In genomic region chrX:71475906-71476305, GRCh38 we compare ENCODE assay signal across 33 cellular contexts.
"Had no signal": no experiment of that assay in that cellular context is flagged by ENCODE, and none has a peak within 500 bp of the region (broad histone marks: within the 10 kb centered on the region; RNA-seq: fewer than 3 reads in every experiment).

No MANE protein-coding gene starts in this region.

- H3K9me3 ChIP-seq: adrenal gland, gastroesophageal sphincter, heart left ventricle, right atrium auricular region, stomach, thyroid gland, upper lobe of left lung, vagina had no signal

- FAIRE-seq: TTC549 had no signal

- H3K27me3 Mint-ChIP-seq: activated CD4-positive, alpha-beta memory T cell treated with anti-CD3 and anti-CD28 coated beads for 36 hours; activated CD4-positive, alpha-beta T cell treated with anti-CD3 and anti-CD28 coated beads, Interleukin-2, amount 10 ng/mL, durations not matched to agents 24 days and 14 days; activated naive CD8-positive, alpha-beta T cell treated with anti-CD3 and anti-CD28 coated beads for 36 hours; brain; effector memory CD8-positive, alpha-beta T cell; naive thymus-derived CD4-positive, alpha-beta T cell; stimulated activated naive B cell treated with anti-CD40 and anti-IgM and Interleukin-4, amounts not matched to agents 10 μg/mL and 1 μg/mL and 100 μg/mL, for 72 hours had no signal

- H3K9ac ChIP-seq: parathyroid adenoma had no signal

- H3K27ac ChIP-seq: adrenal gland, cardiac muscle cell, coronary artery, gastroesophageal sphincter, heart left ventricle, parathyroid adenoma, right atrium auricular region, stomach, thyroid gland, upper lobe of left lung, vagina, VCaP had no signal

- H3K79me2 ChIP-seq: parathyroid adenoma had no signal

- H3K9me3 Mint-ChIP-seq: activated CD4-positive, alpha-beta memory T cell treated with anti-CD3 and anti-CD28 coated beads for 36 hours; activated CD4-positive, alpha-beta T cell treated with anti-CD3 and anti-CD28 coated beads, Interleukin-2, amount 10 ng/mL, durations not matched to agents 24 days and 14 days; activated naive CD4-positive, alpha-beta T cell treated with anti-CD3 and anti-CD28 coated beads for 36 hours; activated naive CD8-positive, alpha-beta T cell treated with anti-CD3 and anti-CD28 coated beads for 36 hours; activated T-helper 1 cell treated with anti-CD3 and anti-CD28 coated beads, Interleukin-12 subunit alpha, Interleukin-12 subunit beta, Interleukin-2, Interleukin-4 antibody, amounts not matched to agents 30 ng/mL and 10 ng/mL and 1 ng/mL, durations not matched to agents 14 hours and 24 hours and 36 hours; effector memory CD8-positive, alpha-beta T cell; stimulated activated naive B cell treated with anti-CD40 and anti-IgM and Interleukin-4, amounts not matched to agents 10 μg/mL and 1 μg/mL and 100 μg/mL, for 72 hours had no signal

- H2AFZ ChIP-seq: parathyroid adenoma had no signal

- H3K4me1 ChIP-seq: adrenal gland, gastroesophageal sphincter, heart left ventricle, parathyroid adenoma, right atrium auricular region, stomach, thyroid gland, upper lobe of left lung, vagina had no signal

- H3K36me3 ChIP-seq: adrenal gland, cardiac muscle cell, gastroesophageal sphincter, heart left ventricle, right atrium auricular region, stomach, thyroid gland, upper lobe of left lung, vagina had no signal

- H3K4me3 Mint-ChIP-seq: activated CD4-positive, alpha-beta memory T cell treated with anti-CD3 and anti-CD28 coated beads for 36 hours; activated CD4-positive, alpha-beta T cell treated with anti-CD3 and anti-CD28 coated beads, Interleukin-2, amount 10 ng/mL, durations not matched to agents 24 days and 14 days; activated naive CD4-positive, alpha-beta T cell treated with anti-CD3 and anti-CD28 coated beads for 36 hours; activated naive CD8-positive, alpha-beta T cell treated with anti-CD3 and anti-CD28 coated beads for 36 hours; activated T-helper 1 cell treated with anti-CD3 and anti-CD28 coated beads, Interleukin-12 subunit alpha, Interleukin-12 subunit beta, Interleukin-2, Interleukin-4 antibody, amounts not matched to agents 30 ng/mL and 10 ng/mL and 1 ng/mL, durations not matched to agents 14 hours and 24 hours and 36 hours; brain; effector memory CD8-positive, alpha-beta T cell; naive thymus-derived CD4-positive, alpha-beta T cell; stimulated activated naive B cell treated with anti-CD40 and anti-IgM and Interleukin-4, amounts not matched to agents 10 μg/mL and 1 μg/mL and 100 μg/mL, for 72 hours had no signal

- H3K27me3 ChIP-seq: cardiac muscle cell, gastroesophageal sphincter, heart left ventricle, right atrium auricular region, stomach, thyroid gland, upper lobe of left lung, vagina had no signal

- H3K4me1 Mint-ChIP-seq: activated CD4-positive, alpha-beta T cell treated with anti-CD3 and anti-CD28 coated beads, Interleukin-2, amount 10 ng/mL, durations not matched to agents 24 days and 14 days; brain had no signal

- H3K27ac Mint-ChIP-seq: activated CD4-positive, alpha-beta memory T cell treated with anti-CD3 and anti-CD28 coated beads for 36 hours; activated CD4-positive, alpha-beta T cell treated with anti-CD3 and anti-CD28 coated beads, Interleukin-2, amount 10 ng/mL, durations not matched to agents 24 days and 14 days; activated naive CD4-positive, alpha-beta T cell treated with anti-CD3 and anti-CD28 coated beads for 36 hours; activated naive CD8-positive, alpha-beta T cell treated with anti-CD3 and anti-CD28 coated beads for 36 hours; activated T-helper 1 cell treated with anti-CD3 and anti-CD28 coated beads, Interleukin-12 subunit alpha, Interleukin-12 subunit beta, Interleukin-2, Interleukin-4 antibody, amounts not matched to agents 30 ng/mL and 10 ng/mL and 1 ng/mL, durations not matched to agents 14 hours and 24 hours and 36 hours; brain; effector memory CD8-positive, alpha-beta T cell; naive thymus-derived CD4-positive, alpha-beta T cell; stimulated activated naive B cell treated with anti-CD40 and anti-IgM and Interleukin-4, amounts not matched to agents 10 μg/mL and 1 μg/mL and 100 μg/mL, for 72 hours had no signal

- DNase-seq: activated CD4-positive, alpha-beta memory T cell treated with anti-CD3 and anti-CD28 coated beads for 36 hours; activated CD4-positive, alpha-beta T cell treated with anti-CD3 and anti-CD28 coated beads, Interleukin-2, amount 10 ng/mL, durations not matched to agents 24 days and 14 days; activated CD4-positive, CD25-positive, alpha-beta regulatory T cell treated with anti-CD3 and anti-CD28 coated beads, Interleukin-2, amount 50 U/mL, for 72 hours; activated CD8-positive, alpha-beta memory T cell treated with anti-CD3 and anti-CD28 coated beads, Interleukin-2, amount 50 U/mL, for 4 hours; activated effector memory CD4-positive, alpha-beta T cell treated with anti-CD3 and anti-CD28 coated beads, Interleukin-2, amount 50 U/mL, for 16 hours; activated naive CD4-positive, alpha-beta T cell treated with anti-CD3 and anti-CD28 coated beads for 36 hours; activated naive CD8-positive, alpha-beta T cell treated with anti-CD3 and anti-CD28 coated beads for 36 hours; activated T-cell treated with anti-CD3 and anti-CD28 coated beads, Interleukin-2, amount 50 U/mL, for 1 hour; adrenal gland; aorta; cerebellar nuclear complex; effector memory CD8-positive, alpha-beta T cell; erythroblast; heart left ventricle; hypothalamus; midbrain; naive thymus-derived CD4-positive, alpha-beta T cell; stimulated activated CD4-positive, alpha-beta T cell treated with anti-CD3 and anti-CD28 coated beads, Interleukin-15, amount 100 ng/mL, for 24 hours; stimulated activated CD4-positive, alpha-beta T cell treated with anti-CD3 and anti-CD28 coated beads, Interleukin-2, amount 100 ng/mL, for 24 hours; stimulated activated naive B cell treated with anti-CD40 and anti-IgM and Interleukin-4, amounts not matched to agents 10 μg/mL and 1 μg/mL and 100 μg/mL, for 72 hours; stomach; thyroid gland; upper lobe of left lung had no signal

- H3K4me3 ChIP-seq: adrenal gland, cardiac muscle cell, coronary artery, gastroesophageal sphincter, heart left ventricle, right atrium auricular region, stomach, thyroid gland, upper lobe of left lung, vagina had no signal
